ENCODE assay signal across 8 cellular contexts in the genomic region with DNA sequence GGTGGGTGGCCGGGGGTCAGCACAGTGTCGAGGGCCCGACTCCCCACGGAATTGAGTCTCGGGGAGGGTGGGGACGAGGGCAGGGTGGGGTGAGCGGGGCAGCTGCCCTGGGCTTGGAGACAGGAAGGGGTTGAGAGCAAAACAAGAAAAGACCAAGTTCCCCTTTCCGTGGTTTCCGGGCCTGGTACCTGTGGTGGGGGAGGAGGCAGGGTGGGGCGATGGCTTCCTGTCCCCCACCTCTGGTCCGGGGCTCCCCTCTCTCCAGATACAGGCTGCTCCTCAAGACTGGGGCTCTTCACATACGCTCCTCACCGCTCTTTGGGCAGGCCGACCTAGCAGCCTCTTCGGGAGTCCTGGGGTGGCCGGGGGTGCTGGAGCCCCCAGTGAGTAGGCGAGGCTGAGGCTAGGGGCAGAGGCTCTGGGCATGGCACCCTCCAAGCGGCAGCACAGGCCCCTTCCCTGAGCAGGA. TPM values are rescaled to one million over a fixed set of nuclear protein-coding genes. Genes with fewer than 3 reads are reported as not detected.
DNase-seq lines count a peak whose midpoint lies in the region; ATAC-seq and TF ChIP-seq lines count a peak whose summit lies in the region.

No MANE protein-coding gene starts in this region.

- H3K27ac Mint-ChIP-seq in chondrocyte (ENCODE audit: unreplicated experiment): no peak overlapping the region
- peak overlapping the region; percentile 80 to 98 (median 94) for H3K27ac Mint-ChIP-seq in naive B cell

- DNase-seq in chondrocyte (ENCODE audit: low spot score): no peak
- DNase-seq in naive B cell: peak; percentile 93
- DNase-seq in stimulated activated naive CD4-positive, alpha-beta T cell treated with Interleukin-2 at 50 U/mL for 16 hours (lab: John Stamatoyannopoulos, UW): peak; percentile 66
- no peak for DNase-seq in DMS153 treated with DMSO at 0.1 percent for 48 hours (lab: John Stamatoyannopoulos, UW; ENCODE audit: unreplicated experiment)
- DNase-seq in NCI-H446 (lab: John Stamatoyannopoulos, UW): no peak

- peak; percentile 47 for ATAC-seq in GM19043 (IDR thresholded peaks at IDR 0.05; ENCODE audit: low read depth, unreplicated experiment)
- peak; percentile 41 for ATAC-seq in HG03354 (IDR thresholded peaks at IDR 0.05; ENCODE audit: poor library complexity, severe bottlenecking, unreplicated experiment)
- peak; percentile 6 to 9 for ATAC-seq in activated CD4-positive, CD25-positive, alpha-beta regulatory T cell treated with anti-CD3 and anti-CD28 coated beads, Interleukin-2, amount 50 U/mL, for 24 hours
- ATAC-seq in naive B cell (ENCODE audit: low read depth in 2 of 2): peak; percentile 76 to 77

- H3K27me3 Mint-ChIP-seq in chondrocyte (ENCODE audit: low read depth) (no peaks in the 10 kb centered on the region), naive B cell (no peaks in the 10 kb centered on the region)

- H3K4me3 Mint-ChIP-seq in chondrocyte (ENCODE audit: unreplicated experiment): peak overlapping the region; percentile 56
- H3K4me3 Mint-ChIP-seq in naive B cell: peak overlapping the region; percentile 88 to 100 (median 99)

- no peaks in the 10 kb centered on the region for H3K9me3 Mint-ChIP-seq in chondrocyte (ENCODE audit: low read depth)
- H3K9me3 Mint-ChIP-seq in naive B cell: no peaks in the 10 kb centered on the region

- no peaks in the 10 kb centered on the region for H3K36me3 Mint-ChIP-seq in chondrocyte (ENCODE audit: low read depth)
- peaks cover 0 to 18% of the 10 kb centered on the region in 2 donors for H3K36me3 Mint-ChIP-seq in naive B cell

- H3K4me1 Mint-ChIP-seq in chondrocyte (ENCODE audit: low read depth) (peaks cover 9% of the 10 kb centered on the region), naive B cell (peaks cover 31 to 44% (median 35%) of the 10 kb centered on the region in 3 donors)

- no peak for TF ChIP-seq CTCF in chondrocyte (IDR thresholded peaks at IDR 0.05)

RNA-seq across cellular contexts. Expression of gene CORO1A, which starts 0.6 kb away (rescaled TPM):
- 2.2 to 3.0 TPM (median 2.9 TPM) in 3 replicates for total RNA-seq in chondrocyte
- 1,000 to 10,000 TPM in 5 of 6 donors, 100 to 1,000 TPM in 1; 945 to 1,368 (median 1,199) TPM for polyA plus RNA-seq in naive B cell (ENCODE audit: low read depth in 6 of 6)

RNA-seq across cellular contexts. Expression of gene BOLA2B, which starts 9.5 kb away (rescaled TPM):
- total RNA-seq in chondrocyte: 86.5 to 101 TPM (median 97.5 TPM) in 3 replicates
- 100 to 1,000 TPM; 121 to 238 (median 189) TPM for polyA plus RNA-seq in naive B cell (ENCODE audit: low read depth in 6 of 6)

RNA-seq across cellular contexts. Expression of gene SLX1A, which starts 9.7 kb away (rescaled TPM):
- total RNA-seq in chondrocyte: 16.1 to 44.4 TPM (median 36.9 TPM) in 3 replicates
- polyA plus RNA-seq in naive B cell (ENCODE audit: low read depth in 6 of 6): 10 to 100 TPM; 52.4 to 71.2 (median 65.2) TPM

RNA-seq across cellular contexts. Expression of gene SULT1A3, which starts 15.1 kb away (rescaled TPM):
- total RNA-seq in chondrocyte: 14.1 to 16.6 TPM (median 14.7 TPM) in 3 replicates
- polyA plus RNA-seq in naive B cell (ENCODE audit: low read depth in 6 of 6): 1 to 10 TPM in 3 of 6 donors, under 1 TPM in 1, not detected in 2; 0.69 to 6.5 (median 2.5) TPM

Comparison
In these comparisons a context has a peak if more than half of its experiments do, and no peak if none do; other contexts are left out.
1. ATAC-seq: peak in every context shown above with its lines; median percentile 76 in naive B cell; 47 in GM19043; 41 in HG03354; 8 in activated CD4-positive, CD25-positive, alpha-beta regulatory T cell treated with anti-CD3 and anti-CD28 coated beads, Interleukin-2, amount 50 U/mL, for 24 hours.
2. DNase-seq: peak in naive B cell (single experiment) and stimulated activated naive CD4-positive, alpha-beta T cell treated with Interleukin-2 at 50 U/mL for 16 hours (single experiment); none in chondrocyte (single experiment), DMS153 treated with DMSO at 0.1 percent for 48 hours (single experiment) and NCI-H446 (0 of 2).